Comparison of ENCODE assay signal across 12 cellular contexts in genomic region chr2:240683329-240683979, GRCh38. TPM values are rescaled to one million over a fixed set of nuclear protein-coding genes. Genes with fewer than 3 reads are reported as not detected.
DNase-seq lines count a peak whose midpoint lies in the region; ATAC-seq lines count a peak whose summit lies in the region.
"Not testable (repeated sequence)": the region's sequence is repeated elsewhere in the genome, so short reads cannot be mapped to it uniquely, and the experiment has no call there.
"Had no signal": no experiment of that assay in that cellular context is flagged by ENCODE, and none has a peak within 500 bp of the region (broad histone marks: within the 10 kb centered on the region; RNA-seq: fewer than 3 reads in every experiment).

No MANE protein-coding gene starts in this region.

- not testable (repeated sequence) for H3K36me3 Mint-ChIP-seq in CD4-positive, alpha-beta memory T cell; T-cell; activated CD4-positive, alpha-beta T cell treated with anti-CD3 and anti-CD28 coated beads, Interleukin-2, amount 10 ng/mL, durations not matched to agents 7 days and 5 days (ENCODE audit: low read depth); activated T-cell treated with anti-CD3 and anti-CD28 coated beads, Interleukin-2, amount 50 U/mL, for 72 hours (ENCODE audit: insufficient read depth in 2 of 2); central memory CD8-positive, alpha-beta T cell (ENCODE audit: insufficient read depth); naive thymus-derived CD4-positive, alpha-beta T cell

- not testable (repeated sequence) for H3K27ac ChIP-seq in CD4-positive, alpha-beta memory T cell (ENCODE audit: low read depth, low read length); naive thymus-derived CD4-positive, alpha-beta T cell (ENCODE audit: low read depth, low read length)

- H3K27me3 Mint-ChIP-seq in CD4-positive, alpha-beta memory T cell; T-cell; activated CD4-positive, alpha-beta T cell treated with anti-CD3 and anti-CD28 coated beads, Interleukin-2, amount 10 ng/mL, durations not matched to agents 7 days and 5 days; activated T-cell treated with anti-CD3 and anti-CD28 coated beads, Interleukin-2, amount 50 U/mL, for 72 hours (ENCODE audit: low read depth); central memory CD8-positive, alpha-beta T cell; naive thymus-derived CD4-positive, alpha-beta T cell; stimulated activated naive CD8-positive, alpha-beta T cell treated with anti-CD3 and anti-CD28 coated beads, Interleukin-15, amount 100 ng/mL, for 72 hours: not testable (repeated sequence)

- peak overlapping the region in 6 of 8 donors; percentile 24 to 64 (median 50) for H3K4me3 Mint-ChIP-seq in CD4-positive, alpha-beta memory T cell
- peak overlapping the region in 2 of 3 donors; percentile 43 to 44 for H3K4me3 Mint-ChIP-seq in T-cell
- H3K4me3 Mint-ChIP-seq in activated CD4-positive, alpha-beta T cell treated with anti-CD3 and anti-CD28 coated beads, Interleukin-2, amount 10 ng/mL, durations not matched to agents 7 days and 5 days; stimulated activated naive CD8-positive, alpha-beta T cell treated with anti-CD3 and anti-CD28 coated beads, Interleukin-15, amount 100 ng/mL, for 72 hours: not testable (repeated sequence)
- peak overlapping the region in 1 of 2 donors; percentile 9 for H3K4me3 Mint-ChIP-seq in activated T-cell treated with anti-CD3 and anti-CD28 coated beads, Interleukin-2, amount 50 U/mL, for 72 hours
- H3K4me3 Mint-ChIP-seq in central memory CD8-positive, alpha-beta T cell: peak overlapping the region; percentile 62
- peak overlapping the region; percentile 45 to 76 (median 55) for H3K4me3 Mint-ChIP-seq in naive thymus-derived CD4-positive, alpha-beta T cell

- not testable (repeated sequence) for H3K36me3 ChIP-seq in CD4-positive, alpha-beta memory T cell (ENCODE audit: insufficient read depth, low read length); naive thymus-derived CD4-positive, alpha-beta T cell (ENCODE audit: control insufficient read depth in 2 of 3, insufficient read depth in 3 of 3, low read length in 3 of 3)

- not testable (repeated sequence) for H3K9me3 Mint-ChIP-seq in CD4-positive, alpha-beta memory T cell; T-cell; activated CD4-positive, alpha-beta T cell treated with anti-CD3 and anti-CD28 coated beads, Interleukin-2, amount 10 ng/mL, durations not matched to agents 7 days and 5 days; activated T-cell treated with anti-CD3 and anti-CD28 coated beads, Interleukin-2, amount 50 U/mL, for 72 hours; central memory CD8-positive, alpha-beta T cell; naive thymus-derived CD4-positive, alpha-beta T cell; stimulated activated naive CD8-positive, alpha-beta T cell treated with anti-CD3 and anti-CD28 coated beads, Interleukin-15, amount 100 ng/mL, for 72 hours

- H3K27me3 ChIP-seq in CD4-positive, alpha-beta memory T cell (ENCODE audit: insufficient read depth, low read length); naive thymus-derived CD4-positive, alpha-beta T cell (ENCODE audit: control insufficient read depth in 2 of 2, insufficient read depth in 2 of 2, low read length in 2 of 2): not testable (repeated sequence)

- H3K9me3 ChIP-seq in CD4-positive, alpha-beta memory T cell (ENCODE audit: control insufficient read depth in 1 of 2, low read length in 2 of 2); naive thymus-derived CD4-positive, alpha-beta T cell (ENCODE audit: control insufficient read depth in 2 of 3, low read length in 3 of 3): not testable (repeated sequence)

- DNase-seq in CD4-positive, alpha-beta memory T cell; T-cell; activated CD4-positive, alpha-beta T cell treated with anti-CD3 and anti-CD28 coated beads, Interleukin-2, amount 10 ng/mL, durations not matched to agents 7 days and 5 days; activated T-cell treated with anti-CD3 and anti-CD28 coated beads, Interleukin-2, amount 50 U/mL, for 72 hours; central memory CD8-positive, alpha-beta T cell (ENCODE audit: low spot score in 2 of 2); naive thymus-derived CD4-positive, alpha-beta T cell; stimulated activated naive CD8-positive, alpha-beta T cell treated with anti-CD3 and anti-CD28 coated beads, Interleukin-15, amount 100 ng/mL, for 72 hours: not testable (repeated sequence)
- DNase-seq in Right ventricle myocardium inferior (ENCODE audit: missing footprints): peak; percentile 40

- peak; percentile 64 to 89 (median 68) for ATAC-seq in T-cell (replicated peaks in 1 of 4)
- ATAC-seq in activated T-cell treated with anti-CD3 and anti-CD28 coated beads, Interleukin-2, amount 50 U/mL, for 72 hours (replicated peaks in 1 of 2): peak; percentile 22 to 38
- ATAC-seq in central memory CD8-positive, alpha-beta T cell (replicated peaks; ENCODE audit: extremely low read depth, poor library complexity, severe bottlenecking); Right ventricle myocardium inferior: not testable (repeated sequence)
- peak; percentile 43 for ATAC-seq in naive thymus-derived CD4-positive, alpha-beta T cell
- peak; percentile 17 for ATAC-seq in stimulated activated naive CD8-positive, alpha-beta T cell treated with anti-CD3 and anti-CD28 coated beads, Interleukin-15, amount 100 ng/mL, for 72 hours

- not testable (repeated sequence) for H3K4me1 Mint-ChIP-seq in CD4-positive, alpha-beta memory T cell; activated CD4-positive, alpha-beta T cell treated with anti-CD3 and anti-CD28 coated beads, Interleukin-2, amount 10 ng/mL, durations not matched to agents 7 days and 5 days; activated T-cell treated with anti-CD3 and anti-CD28 coated beads, Interleukin-2, amount 50 U/mL, for 72 hours (ENCODE audit: low read depth); naive thymus-derived CD4-positive, alpha-beta T cell; stimulated activated naive CD8-positive, alpha-beta T cell treated with anti-CD3 and anti-CD28 coated beads, Interleukin-15, amount 100 ng/mL, for 72 hours
- peaks cover 0 to 12% (median 3%) of the 10 kb centered on the region in 3 donors for H3K4me1 Mint-ChIP-seq in T-cell
- H3K4me1 Mint-ChIP-seq in central memory CD8-positive, alpha-beta T cell: peaks cover 16% of the 10 kb centered on the region

- POLR2A ChIA-PET in CD4-positive, alpha-beta memory T cell (lab: Charles Lee; ENCODE audit: partially characterized antibody): interaction anchor here (0.5 kb wide), 1 partner anchor 114 kb away, joined by 3 read pairs; no protein-coding TSS in a partner anchor
- POLR2A ChIA-PET in T-cell (lab: Charles Lee); activated CD4-positive, alpha-beta T cell treated with anti-CD3 and anti-CD28 coated beads, Interleukin-2, amount 10 ng/mL, durations not matched to agents 7 days and 5 days (lab: Charles Lee); naive thymus-derived CD4-positive, alpha-beta T cell (lab: Charles Lee): not testable (repeated sequence)

- H3K4me3 ChIP-seq in CD4-positive, alpha-beta memory T cell (ENCODE audit: low read length in 2 of 2): peak overlapping the region in 1 of 2 donors; percentile 24
- H3K4me3 ChIP-seq in naive thymus-derived CD4-positive, alpha-beta T cell (ENCODE audit: low read length): peak overlapping the region; percentile 30

- CTCF ChIA-PET in CD4-positive, alpha-beta memory T cell (lab: Charles Lee; ENCODE audit: partially characterized antibody): interaction anchor here (0.5 kb wide), 1 partner anchor 114 kb away, joined by 3 read pairs; no protein-coding TSS in a partner anchor
- CTCF ChIA-PET in T-cell (lab: Charles Lee); naive thymus-derived CD4-positive, alpha-beta T cell (lab: Charles Lee): not testable (repeated sequence)
- CTCF ChIA-PET in activated CD4-positive, alpha-beta T cell treated with anti-CD3 and anti-CD28 coated beads, Interleukin-2, amount 10 ng/mL, durations not matched to agents 7 days and 5 days (lab: Charles Lee): interaction anchor here (1.3 kb wide), 1 partner anchor 28 kb away, joined by 3 read pairs; no protein-coding TSS in a partner anchor

- H3K4me1 ChIP-seq in CD4-positive, alpha-beta memory T cell (ENCODE audit: insufficient read depth, low read length); naive thymus-derived CD4-positive, alpha-beta T cell (ENCODE audit: control insufficient read depth in 2 of 2, insufficient read depth in 2 of 2, low read length in 2 of 2): not testable (repeated sequence)

- H3K27ac Mint-ChIP-seq in CD4-positive, alpha-beta memory T cell: peak overlapping the region in 2 of 7 donors; percentile 42 to 68
- peak overlapping the region in 1 of 2 donors; percentile 55 for H3K27ac Mint-ChIP-seq in T-cell
- H3K27ac Mint-ChIP-seq in activated CD4-positive, alpha-beta T cell treated with anti-CD3 and anti-CD28 coated beads, Interleukin-2, amount 10 ng/mL, durations not matched to agents 7 days and 5 days: peak overlapping the region; percentile 19
- H3K27ac Mint-ChIP-seq in activated T-cell treated with anti-CD3 and anti-CD28 coated beads, Interleukin-2, amount 50 U/mL, for 72 hours: not testable (repeated sequence)
- peak overlapping the region; percentile 80 for H3K27ac Mint-ChIP-seq in central memory CD8-positive, alpha-beta T cell (ENCODE audit: low read depth)
- H3K27ac Mint-ChIP-seq in naive thymus-derived CD4-positive, alpha-beta T cell: peak overlapping the region in 4 of 9 donors; percentile 48 to 77 (median 72)
- H3K27ac Mint-ChIP-seq in stimulated activated naive CD8-positive, alpha-beta T cell treated with anti-CD3 and anti-CD28 coated beads, Interleukin-15, amount 100 ng/mL, for 72 hours: peak overlapping the region in 1 of 2 donors; percentile 54

- intact Hi-C loops in CD4-positive, alpha-beta memory T cell (cut with micrococcal nuclease); Right ventricle myocardium inferior (cut with DNase I); naive thymus-derived CD4-positive, alpha-beta T cell (cut with micrococcal nuclease): not testable (repeated sequence)

RNA-seq across cellular contexts. Expression of gene AQP12B, which starts 0.8 kb away (rescaled TPM):
- total RNA-seq in CD4-positive, alpha-beta memory T cell: not detected
- polyA plus RNA-seq in CD4-positive, alpha-beta memory T cell: not detected
- total RNA-seq in T-cell: not detected
- total RNA-seq in activated CD4-positive, alpha-beta T cell treated with anti-CD3 and anti-CD28 coated beads, Interleukin-2, amount 10 ng/mL, durations not matched to agents 7 days and 5 days: not detected
- total RNA-seq in activated T-cell treated with anti-CD3 and anti-CD28 coated beads, Interleukin-2, amount 50 U/mL, for 72 hours: not detected
- total RNA-seq in Right ventricle myocardium inferior: not detected
- not detected for total RNA-seq in naive thymus-derived CD4-positive, alpha-beta T cell
- not detected for polyA plus RNA-seq in naive thymus-derived CD4-positive, alpha-beta T cell
- total RNA-seq: A673, H1, HT1080 had no signal
- polyA plus RNA-seq: BJ, H1 had no signal

RNA-seq across cellular contexts. Expression of gene AQP12A, which starts 8.2 kb away (rescaled TPM):
- total RNA-seq in CD4-positive, alpha-beta memory T cell: not detected
- polyA plus RNA-seq in CD4-positive, alpha-beta memory T cell: not detected
- total RNA-seq in T-cell (not detected), Right ventricle myocardium inferior (not detected)
- total RNA-seq in activated CD4-positive, alpha-beta T cell treated with anti-CD3 and anti-CD28 coated beads, Interleukin-2, amount 10 ng/mL, durations not matched to agents 7 days and 5 days: not detected
- total RNA-seq in activated T-cell treated with anti-CD3 and anti-CD28 coated beads, Interleukin-2, amount 50 U/mL, for 72 hours: not detected
- not detected for total RNA-seq in naive thymus-derived CD4-positive, alpha-beta T cell
- polyA plus RNA-seq in naive thymus-derived CD4-positive, alpha-beta T cell: not detected
- total RNA-seq: A673, H1, HT1080 had no signal
- polyA plus RNA-seq: BJ, H1 had no signal

RNA-seq across cellular contexts. Expression of gene GPR35, which starts 58.2 kb away (rescaled TPM):
- 1 to 10 TPM; 6.3 to 6.8 TPM for total RNA-seq in CD4-positive, alpha-beta memory T cell
- 1 to 10 TPM in 1 of 2 donors, under 1 TPM in 1; 0.71 to 1.3 TPM for polyA plus RNA-seq in CD4-positive, alpha-beta memory T cell
- total RNA-seq in T-cell (10 to 100 TPM in 3 of 5 donors, 1 to 10 TPM in 2; 6.2 to 16.2 (median 10.4) TPM), Right ventricle myocardium inferior (2.2 TPM)
- 1 to 10 TPM; 4.1 to 5.1 TPM for total RNA-seq in activated CD4-positive, alpha-beta T cell treated with anti-CD3 and anti-CD28 coated beads, Interleukin-2, amount 10 ng/mL, durations not matched to agents 7 days and 5 days
- total RNA-seq in activated T-cell treated with anti-CD3 and anti-CD28 coated beads, Interleukin-2, amount 50 U/mL, for 72 hours: 10 to 100 TPM; 48.2 to 50.7 TPM
- total RNA-seq in naive thymus-derived CD4-positive, alpha-beta T cell: 10 to 100 TPM in 3 of 5 experiments, 1 to 10 TPM in 2; 7.1 to 19.0 (median 10.2) TPM
- polyA plus RNA-seq in naive thymus-derived CD4-positive, alpha-beta T cell: 1 to 10 TPM in 1 of 2 donors, under 1 TPM in 1; 0.20 to 1.0 TPM
- total RNA-seq: H1 had no signal
